11 cellular contexts compared by ENCODE assay signal in genomic region chrX:39331062-39331704, GRCh38.
DNase-seq lines count a peak whose midpoint lies in the region; ATAC-seq and TF ChIP-seq lines count a peak whose summit lies in the region.
"Had no signal": no experiment of that assay in that cellular context is flagged by ENCODE, and none has a peak within 500 bp of the region (broad histone marks: within the 10 kb centered on the region; RNA-seq: fewer than 3 reads in every experiment).

No MANE protein-coding gene starts in this region.

- no peak for TF ChIP-seq POLR2A in gastroesophageal sphincter (IDR thresholded peaks at IDR 0.05)

- no peak overlapping the region for H3K4me3 ChIP-seq in gastroesophageal sphincter
- H3K4me3 ChIP-seq: neural progenitor cell had no signal

- no peak overlapping the region for H3K4me3 Mint-ChIP-seq in T-helper 1 cell treated with Interleukin-12 subunit alpha and Interleukin-12 subunit beta and Interleukin-4 antibody, amounts not matched to agents 30 μg/mL and 1 μg/mL, for 36 hours
- peak overlapping the region in 6 of 8 donors; percentile 27 to 75 (median 54) for H3K4me3 Mint-ChIP-seq in naive B cell
- H3K4me3 Mint-ChIP-seq: neural progenitor cell had no signal

- H3K36me3 Mint-ChIP-seq in T-helper 1 cell treated with Interleukin-12 subunit alpha and Interleukin-12 subunit beta and Interleukin-4 antibody, amounts not matched to agents 30 μg/mL and 1 μg/mL, for 36 hours (ENCODE audit: low read depth): peaks cover 3% of the 10 kb centered on the region
- no peaks in the 10 kb centered on the region for H3K36me3 Mint-ChIP-seq in naive B cell
- H3K36me3 Mint-ChIP-seq: neural progenitor cell had no signal

- H3K36me3 ChIP-seq in gastroesophageal sphincter: no peaks in the 10 kb centered on the region
- H3K36me3 ChIP-seq: neural progenitor cell had no signal

- no peak for TF ChIP-seq EP300 in gastroesophageal sphincter (IDR thresholded peaks at IDR 0.05)

- no peak for TF ChIP-seq CTCF in gastroesophageal sphincter (IDR thresholded peaks at IDR 0.05)

- no peaks in the 10 kb centered on the region for H3K9me3 ChIP-seq in gastroesophageal sphincter

- peaks cover 38% of the 10 kb centered on the region for H3K4me1 Mint-ChIP-seq in T-helper 1 cell treated with Interleukin-12 subunit alpha and Interleukin-12 subunit beta and Interleukin-4 antibody, amounts not matched to agents 30 μg/mL and 1 μg/mL, for 36 hours (ENCODE audit: low read depth)
- H3K4me1 Mint-ChIP-seq in naive B cell: peaks cover 22 to 50% (median 40%) of the 10 kb centered on the region in 3 donors
- H3K4me1 Mint-ChIP-seq: neural progenitor cell had no signal

- peaks cover 0 to 10% (median 2%) of the 10 kb centered on the region in 3 donors for H3K4me1 ChIP-seq in gastroesophageal sphincter
- H3K4me1 ChIP-seq: neural progenitor cell had no signal

- H3K9me3 Mint-ChIP-seq in T-helper 1 cell treated with Interleukin-12 subunit alpha and Interleukin-12 subunit beta and Interleukin-4 antibody, amounts not matched to agents 30 μg/mL and 1 μg/mL, for 36 hours: no peaks in the 10 kb centered on the region
- H3K9me3 Mint-ChIP-seq in naive B cell: peaks cover 0 to 8% (median 0%) of the 10 kb centered on the region in 7 donors
- H3K9me3 Mint-ChIP-seq: neural progenitor cell had no signal

- peak; percentile 57 for DNase-seq in H4 (ENCODE audit: low spot score)
- no peak for DNase-seq in naive B cell
- no peak for DNase-seq in HCEC 1CT
- no peak for DNase-seq in SW 1271 (lab: John Stamatoyannopoulos, UW)
- DNase-seq: effector CD4-positive, alpha-beta T cell had no signal

- ATAC-seq in GM18520 (IDR thresholded peaks at IDR 0.05; ENCODE audit: unreplicated experiment) (peak; percentile 68), naive B cell (ENCODE audit: low read depth in 2 of 2) (peak; percentile 71 to 83), gastroesophageal sphincter (no peak), GM19324 (IDR thresholded peaks at IDR 0.05; ENCODE audit: low FRiP score, unreplicated experiment) (no peak)

- no peaks in the 10 kb centered on the region for H3K27me3 ChIP-seq in gastroesophageal sphincter
- H3K27me3 ChIP-seq: neural progenitor cell had no signal

- H3K27me3 Mint-ChIP-seq in T-helper 1 cell treated with Interleukin-12 subunit alpha and Interleukin-12 subunit beta and Interleukin-4 antibody, amounts not matched to agents 30 μg/mL and 1 μg/mL, for 36 hours (ENCODE audit: low read depth): no peaks in the 10 kb centered on the region
- H3K27me3 Mint-ChIP-seq in naive B cell: peaks cover 4 to 20% (median 5%) of the 10 kb centered on the region in 3 donors

- WGBS in gastroesophageal sphincter (ENCODE audit: low coverage in 1 of 2), 2 donors: 39 to 54% methylated on average over 2 to 4 of the region's 4 CpGs

- H3K27ac ChIP-seq in gastroesophageal sphincter: no peak overlapping the region
- H3K27ac ChIP-seq: HL-60, neural progenitor cell had no signal

- peak overlapping the region; percentile 67 for H3K27ac Mint-ChIP-seq in T-helper 1 cell treated with Interleukin-12 subunit alpha and Interleukin-12 subunit beta and Interleukin-4 antibody, amounts not matched to agents 30 μg/mL and 1 μg/mL, for 36 hours
- H3K27ac Mint-ChIP-seq in naive B cell: peak overlapping the region in 2 of 6 donors; percentile 41 to 57
- H3K27ac Mint-ChIP-seq: neural progenitor cell had no signal

Comparison
In these comparisons a context has a peak if more than half of its experiments do, and no peak if none do; other contexts are left out.
1. ATAC-seq: peak in GM18520 (single experiment) and naive B cell (2 of 2); none in gastroesophageal sphincter (single experiment) and GM19324 (single experiment).